In genomic region chr5:131654309-131654708, GRCh38 we compare ENCODE assay signal across 23 cellular contexts.
"Had no signal": no experiment of that assay in that cellular context is flagged by ENCODE, and none has a peak within 500 bp of the region (broad histone marks: within the 10 kb centered on the region; RNA-seq: fewer than 3 reads in every experiment).

No MANE protein-coding gene starts in this region.

- H3K4me3 Mint-ChIP-seq: memory B cell; mesothelial cell of epicardium; naive B cell; natural killer cell treated with Interleukin-12 subunit alpha and Interleukin-12 subunit beta and Interleukin-15 and Interleukin-18, amount 100 ng/mL, for 72 hours; neural crest cell; stimulated activated effector memory CD8-positive, alpha-beta T cell treated with anti-CD3 and anti-CD28 coated beads, Interleukin-12 subunit alpha, Interleukin-12 subunit beta, amount 100 ng/mL, for 72 hours had no signal

- H3K9me3 ChIP-seq: left ventricle myocardium inferior, mucosa of descending colon, right atrium auricular region, sigmoid colon, thyroid gland had no signal

- H3K27me3 ChIP-seq: dorsolateral prefrontal cortex, right atrium auricular region, sigmoid colon, stomach, thyroid gland had no signal

- ATAC-seq: mucosa of descending colon; natural killer cell treated with Interleukin-12 subunit alpha and Interleukin-12 subunit beta and Interleukin-15 and Interleukin-18, amount 100 ng/mL, for 72 hours; stimulated activated effector memory CD8-positive, alpha-beta T cell treated with anti-CD3 and anti-CD28 coated beads, Interleukin-12 subunit alpha, Interleukin-12 subunit beta, amount 100 ng/mL, for 72 hours had no signal

- H3K27ac ChIP-seq: left ventricle myocardium inferior, parathyroid adenoma, right atrium auricular region, sigmoid colon, thyroid gland had no signal

- H3K4me3 ChIP-seq: dorsolateral prefrontal cortex, left ventricle myocardium inferior, lung, mucosa of descending colon, right atrium auricular region, sigmoid colon, stomach, thyroid gland had no signal

- H3K27me3 Mint-ChIP-seq: memory B cell; naive B cell; natural killer cell treated with Interleukin-12 subunit alpha and Interleukin-12 subunit beta and Interleukin-15 and Interleukin-18, amount 100 ng/mL, for 72 hours; progenitor cell of endocrine pancreas had no signal

- H3K4me1 ChIP-seq: right atrium auricular region, thyroid gland had no signal

- H3K9me3 Mint-ChIP-seq: natural killer cell treated with Interleukin-12 subunit alpha and Interleukin-12 subunit beta and Interleukin-15 and Interleukin-18, amount 100 ng/mL, for 72 hours; stimulated activated effector memory CD8-positive, alpha-beta T cell treated with anti-CD3 and anti-CD28 coated beads, Interleukin-12 subunit alpha, Interleukin-12 subunit beta, amount 100 ng/mL, for 72 hours had no signal

- DNase-seq: cerebellar nuclear complex; cortex of kidney; dorsolateral prefrontal cortex; effector CD4-positive, alpha-beta T cell; left ventricle myocardium inferior; mucosa of descending colon; naive B cell; sigmoid colon; stimulated activated CD4-positive, alpha-beta T cell treated with anti-CD3 and anti-CD28 coated beads, Interleukin-2, amount 100 ng/mL, for 24 hours; stimulated activated CD4-positive, alpha-beta T cell treated with anti-CD3 and anti-CD28 coated beads, Interleukin-4, amount 100 ng/mL, for 24 hours; stimulated activated naive CD4-positive, alpha-beta T cell treated with Interleukin-2 at 50 U/mL for 16 hours; stomach; thyroid gland; trophoblast cell had no signal

- H3K4me1 Mint-ChIP-seq: neural crest cell had no signal

- H3K27ac Mint-ChIP-seq: memory B cell; mesothelial cell of epicardium; naive B cell; natural killer cell treated with Interleukin-12 subunit alpha and Interleukin-12 subunit beta and Interleukin-15 and Interleukin-18, amount 100 ng/mL, for 72 hours; progenitor cell of endocrine pancreas; stimulated activated effector memory CD8-positive, alpha-beta T cell treated with anti-CD3 and anti-CD28 coated beads, Interleukin-12 subunit alpha, Interleukin-12 subunit beta, amount 100 ng/mL, for 72 hours had no signal
